28 cellular contexts compared by ENCODE assay signal in the genomic region with DNA sequence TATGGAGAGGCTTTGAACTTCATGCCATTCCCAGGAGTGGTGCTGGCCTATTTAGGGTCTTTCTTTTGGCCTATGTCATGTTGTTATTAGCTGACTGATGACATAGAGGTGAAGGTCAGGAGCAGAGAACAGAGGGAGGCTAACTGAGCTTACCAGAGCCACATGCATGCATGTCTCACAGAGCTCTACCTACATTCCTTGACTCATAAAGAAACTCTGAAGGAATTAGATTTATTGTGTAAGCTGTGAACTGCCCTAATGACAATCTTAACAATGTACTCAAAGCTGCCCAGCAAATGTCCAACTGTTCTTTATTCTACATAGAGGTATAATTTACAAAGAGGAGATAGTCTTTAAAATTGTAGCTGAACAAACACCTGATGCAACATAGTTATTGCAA.
DNase-seq lines count a peak whose midpoint lies in the region; ATAC-seq and TF ChIP-seq lines count a peak whose summit lies in the region.
"Had no signal": no experiment of that assay in that cellular context is flagged by ENCODE, and none has a peak within 500 bp of the region (broad histone marks: within the 10 kb centered on the region; RNA-seq: fewer than 3 reads in every experiment).

No MANE protein-coding gene starts in this region.

- H3K27ac ChIP-seq in breast epithelium, result no peak overlapping the region
- no peak overlapping the region for H3K27ac ChIP-seq in right atrium auricular region
- peak overlapping the region in 1 of 5 donors; percentile 73 for H3K27ac ChIP-seq in adrenal gland
- H3K27ac ChIP-seq: 22Rv1, prostate gland, sigmoid colon, transverse colon had no signal

- no peaks in the 10 kb centered on the region for H3K27me3 ChIP-seq in breast epithelium
- H3K27me3 ChIP-seq in right atrium auricular region, result no peaks in the 10 kb centered on the region
- H3K27me3 ChIP-seq in adrenal gland, result no peaks in the 10 kb centered on the region
- H3K27me3 ChIP-seq: sigmoid colon, transverse colon had no signal

- no peak for TF ChIP-seq CTCF in MCF 10A (IDR thresholded peaks at IDR 0.05; ENCODE audit: unreplicated experiment)
- TF ChIP-seq CTCF in breast epithelium (IDR thresholded peaks at IDR 0.05), result no peak
- no peak for TF ChIP-seq CTCF in choroid plexus epithelial cell (conservative IDR thresholded peaks at IDR 0.05; ENCODE audit: low read depth, low read length)
- no peak for TF ChIP-seq CTCF in right atrium auricular region (IDR thresholded peaks at IDR 0.05)
- no peak for TF ChIP-seq CTCF in adrenal gland (IDR thresholded peaks at IDR 0.05)

- peak overlapping the region; percentile 83 for H3K27ac Mint-ChIP-seq in MCF 10A (ENCODE audit: low read depth, unreplicated experiment)
- H3K27ac Mint-ChIP-seq: activated B cell treated with CpG ODN at 0.5 μM for 24 hours; activated CD8-positive, alpha-beta memory T cell treated with anti-CD3 and anti-CD28 coated beads, Interleukin-2, amount 10 ng/mL, durations not matched to agents 7 days and 5 days; activated naive CD8-positive, alpha-beta T cell treated with anti-CD3 and anti-CD28 coated beads, Interleukin-2, amount 10 ng/mL, durations not matched to agents 7 days and 5 days; CD14-positive monocyte; natural killer cell; stimulated activated effector memory CD8-positive, alpha-beta T cell treated with anti-CD3 and anti-CD28 coated beads, Interleukin-12 subunit alpha, Interleukin-12 subunit beta, amount 100 ng/mL, for 72 hours had no signal

- no TSS peak for BruUV-seq in MCF 10A (replicated peaks; lab: Mats Ljungman, UMichigan)

- H3K4me1 ChIP-seq in breast epithelium (no peaks in the 10 kb centered on the region), right atrium auricular region (no peaks in the 10 kb centered on the region), adrenal gland (replicated peaks in 1 of 2) (peaks cover 21 to 26% of the 10 kb centered on the region in 2 donors)
- H3K4me1 ChIP-seq: prostate gland, transverse colon had no signal

- CTCF ChIA-PET in MCF 10A (lab: Yijun Ruan, JAX), result no interaction called here

- intact Hi-C loops in MCF 10A (cut with micrococcal nuclease) (no loop called here), breast epithelium (cut with DNase I; ENCODE audit: low total_unique reads) (no loop called here), adrenal gland (cut with DNase I) (no loop called here)

- no peak for ATAC-seq in GM19328 (IDR thresholded peaks at IDR 0.05; ENCODE audit: unreplicated experiment)
- ATAC-seq: activated CD8-positive, alpha-beta memory T cell treated with anti-CD3 and anti-CD28 coated beads, Interleukin-2, amount 10 ng/mL, durations not matched to agents 7 days and 5 days; activated T-cell treated with anti-CD3 and anti-CD28 coated beads, Interleukin-2, amount 50 U/mL, for 4 hours; mucosa of descending colon; natural killer cell; stimulated activated effector memory CD8-positive, alpha-beta T cell treated with anti-CD3 and anti-CD28 coated beads, Interleukin-12 subunit alpha, Interleukin-12 subunit beta, amount 100 ng/mL, for 72 hours had no signal

- H3K36me3 ChIP-seq in breast epithelium (no peaks in the 10 kb centered on the region), right atrium auricular region (no peaks in the 10 kb centered on the region), adrenal gland (replicated peaks in 1 of 2) (no peaks in the 10 kb centered on the region)
- H3K36me3 ChIP-seq: prostate gland, sigmoid colon, transverse colon had no signal

- H3K4me3 Mint-ChIP-seq in MCF 10A (ENCODE audit: unreplicated experiment), result peak overlapping the region; percentile 17
- H3K4me3 Mint-ChIP-seq: activated B cell treated with CpG ODN at 0.5 μM for 24 hours; activated CD8-positive, alpha-beta memory T cell treated with anti-CD3 and anti-CD28 coated beads, Interleukin-2, amount 10 ng/mL, durations not matched to agents 7 days and 5 days; activated naive CD8-positive, alpha-beta T cell treated with anti-CD3 and anti-CD28 coated beads, Interleukin-2, amount 10 ng/mL, durations not matched to agents 7 days and 5 days; activated T-cell treated with anti-CD3 and anti-CD28 coated beads, Interleukin-2, amount 50 U/mL, for 4 hours; CD14-positive monocyte; natural killer cell; stimulated activated effector memory CD8-positive, alpha-beta T cell treated with anti-CD3 and anti-CD28 coated beads, Interleukin-12 subunit alpha, Interleukin-12 subunit beta, amount 100 ng/mL, for 72 hours had no signal

- peaks cover 5% of the 10 kb centered on the region for H3K9me3 Mint-ChIP-seq in MCF 10A (ENCODE audit: unreplicated experiment)
- H3K9me3 Mint-ChIP-seq: activated naive CD8-positive, alpha-beta T cell treated with anti-CD3 and anti-CD28 coated beads, Interleukin-2, amount 10 ng/mL, durations not matched to agents 7 days and 5 days had no signal

- DNase-seq in MCF 10A (ENCODE audit: unreplicated experiment) (peak; percentile 35), breast epithelium (ENCODE audit: low spot score in 2 of 2) (no peak), choroid plexus epithelial cell (ENCODE audit: low read depth) (peak; percentile 73), iris pigment epithelial cell (ENCODE audit: low read depth) (peak; percentile 65), right atrium auricular region (ENCODE audit: low spot score) (no peak), adrenal gland (no peak)
- no peak for DNase-seq in stimulated activated CD4-positive, alpha-beta T cell treated with anti-CD3 and anti-CD28 coated beads, Interleukin-12 subunit alpha, Interleukin-12 subunit beta, amount 100 ng/mL, for 4 hours
- DNase-seq: activated B cell treated with CpG ODN at 0.5 μM for 24 hours; activated CD8-positive, alpha-beta memory T cell treated with anti-CD3 and anti-CD28 coated beads, Interleukin-2, amount 10 ng/mL, durations not matched to agents 7 days and 5 days; activated gamma-delta T cell treated with Interleukin-2 at 50 U/mL for 16 hours; activated naive CD8-positive, alpha-beta T cell treated with anti-CD3 and anti-CD28 coated beads, Interleukin-2, amount 10 ng/mL, durations not matched to agents 7 days and 5 days; activated T-cell treated with anti-CD3 and anti-CD28 coated beads, Interleukin-2, amount 50 U/mL, for 4 hours; Caco-2; DMS53; GDM1; IMR-90; mucosa of descending colon; natural killer cell; nucleus accumbens; RPMI8226; sigmoid colon; SK-N-SH; transverse colon had no signal

- TF ChIP-seq POLR2A in breast epithelium (IDR thresholded peaks at IDR 0.05) (no peak), adrenal gland (IDR thresholded peaks at IDR 0.05) (no peak)

- H3K4me3 ChIP-seq in breast epithelium (no peak overlapping the region), choroid plexus epithelial cell (ENCODE audit: low read depth, low read length) (no peak overlapping the region), right atrium auricular region (no peak overlapping the region), adrenal gland (no peak overlapping the region)
- H3K4me3 ChIP-seq: mucosa of descending colon, prostate gland, sigmoid colon, transverse colon had no signal

- H3K4me1 Mint-ChIP-seq in MCF 10A (ENCODE audit: insufficient read depth, unreplicated experiment), result peaks cover 26% of the 10 kb centered on the region
- H3K4me1 Mint-ChIP-seq: activated B cell treated with CpG ODN at 0.5 μM for 24 hours; activated CD8-positive, alpha-beta memory T cell treated with anti-CD3 and anti-CD28 coated beads, Interleukin-2, amount 10 ng/mL, durations not matched to agents 7 days and 5 days; activated naive CD8-positive, alpha-beta T cell treated with anti-CD3 and anti-CD28 coated beads, Interleukin-2, amount 10 ng/mL, durations not matched to agents 7 days and 5 days; CD14-positive monocyte; natural killer cell; stimulated activated effector memory CD8-positive, alpha-beta T cell treated with anti-CD3 and anti-CD28 coated beads, Interleukin-12 subunit alpha, Interleukin-12 subunit beta, amount 100 ng/mL, for 72 hours had no signal

- POLR2A ChIA-PET in MCF 10A (lab: Yijun Ruan, JAX), result interaction anchor here (0.6 to 1.2 kb wide), 3 partner anchors 9 to 71 kb away, joined by 3 read pairs; no protein-coding TSS in a partner anchor

- no peaks in the 10 kb centered on the region for H3K27me3 Mint-ChIP-seq in MCF 10A (ENCODE audit: insufficient read depth, unreplicated experiment)
- H3K27me3 Mint-ChIP-seq: activated CD8-positive, alpha-beta memory T cell treated with anti-CD3 and anti-CD28 coated beads, Interleukin-2, amount 10 ng/mL, durations not matched to agents 7 days and 5 days; activated naive CD8-positive, alpha-beta T cell treated with anti-CD3 and anti-CD28 coated beads, Interleukin-2, amount 10 ng/mL, durations not matched to agents 7 days and 5 days had no signal

- no peaks in the 10 kb centered on the region for H3K36me3 Mint-ChIP-seq in MCF 10A (ENCODE audit: insufficient read depth, unreplicated experiment)
- H3K36me3 Mint-ChIP-seq: activated CD8-positive, alpha-beta memory T cell treated with anti-CD3 and anti-CD28 coated beads, Interleukin-2, amount 10 ng/mL, durations not matched to agents 7 days and 5 days; activated naive CD8-positive, alpha-beta T cell treated with anti-CD3 and anti-CD28 coated beads, Interleukin-2, amount 10 ng/mL, durations not matched to agents 7 days and 5 days; CD14-positive monocyte; natural killer cell; stimulated activated effector memory CD8-positive, alpha-beta T cell treated with anti-CD3 and anti-CD28 coated beads, Interleukin-12 subunit alpha, Interleukin-12 subunit beta, amount 100 ng/mL, for 72 hours had no signal

- no peaks in the 10 kb centered on the region for H3K9me3 ChIP-seq in breast epithelium
- H3K9me3 ChIP-seq in right atrium auricular region, result peaks cover 0 to 4% of the 10 kb centered on the region in 2 donors
- H3K9me3 ChIP-seq in adrenal gland (replicated peaks in 1 of 3), result no peaks in the 10 kb centered on the region
- H3K9me3 ChIP-seq: Caco-2, mucosa of descending colon, prostate gland, sigmoid colon, SK-N-SH, transverse colon had no signal

Comparison
In these comparisons a context has a peak if more than half of its experiments do, and no peak if none do; other contexts are left out.
1. DNase-seq: peak in MCF 10A (single experiment), choroid plexus epithelial cell (single experiment) and iris pigment epithelial cell (single experiment); none in breast epithelium (0 of 2), stimulated activated CD4-positive, alpha-beta T cell treated with anti-CD3 and anti-CD28 coated beads, Interleukin-12 subunit alpha, Interleukin-12 subunit beta, amount 100 ng/mL, for 4 hours (single experiment), right atrium auricular region (single experiment) and adrenal gland (0 of 7).